ENCODE assay signal across 14 cellular contexts in genomic region chr10:106396192-106396591, GRCh38.
DNase-seq lines count a peak whose midpoint lies in the region; ATAC-seq and TF ChIP-seq lines count a peak whose summit lies in the region.
"Had no signal": no experiment of that assay in that cellular context is flagged by ENCODE, and none has a peak within 500 bp of the region (broad histone marks: within the 10 kb centered on the region; RNA-seq: fewer than 3 reads in every experiment).

No MANE protein-coding gene starts in this region.

- H3K27me3 ChIP-seq in right atrium auricular region (no peaks in the 10 kb centered on the region), A673 (replicated peaks; ENCODE audit: insufficient read depth, low read depth, low read length, poor library complexity) (no peaks in the 10 kb centered on the region)
- no peaks in the 10 kb centered on the region for H3K27me3 ChIP-seq in effector memory CD4-positive, alpha-beta T cell (replicated peaks; ENCODE audit: control insufficient read depth, insufficient read depth, low read length, poor library complexity, severe bottlenecking)
- H3K27me3 ChIP-seq: BLaER1 treated with 17β-estradiol and CSF1 and Interleukin-3, amounts not matched to agents 10 nM and 100 nM had no signal

- intact Hi-C loops in Right ventricle myocardium inferior (cut with DNase I) (loop anchor here (10.0 kb wide), 1 partner anchor 179 kb away; no protein-coding TSS in a partner anchor), A673 (cut with micrococcal nuclease; ENCODE audit: unreplicated experiment) (no loop called here)

- TF ChIP-seq CTCF in right atrium auricular region (IDR thresholded peaks at IDR 0.05) (no peak), A673 (conservative IDR thresholded peaks at IDR 0.05; ENCODE audit: low read depth, low read length) (no peak)

- peak; percentile 67 for ATAC-seq in Right ventricle myocardium inferior
- ATAC-seq in GM19025 (IDR thresholded peaks at IDR 0.05; ENCODE audit: low read depth, unreplicated experiment): peak; percentile 32
- peak; percentile 83 for ATAC-seq in left lobe of liver
- no peak for ATAC-seq in GM21619 (IDR thresholded peaks at IDR 0.05; ENCODE audit: unreplicated experiment)
- ATAC-seq: CD8-positive, alpha-beta T cell had no signal

- POLR2A ChIA-PET in A673 (lab: Charles Lee; ENCODE audit: low non-redundant PET): no interaction called here

- CTCF ChIA-PET in A673 (lab: Charles Lee): interaction anchor here (0.5 kb wide), 1 partner anchor 175 kb away, joined by 3 read pairs; no protein-coding TSS in a partner anchor

- H3K36me3 ChIP-seq in right atrium auricular region (no peaks in the 10 kb centered on the region), A673 (ENCODE audit: insufficient read depth, low read length, poor library complexity, severe bottlenecking) (no peaks in the 10 kb centered on the region)
- H3K36me3 ChIP-seq in effector memory CD4-positive, alpha-beta T cell (ENCODE audit: control insufficient read depth, insufficient read depth, low read length): no peaks in the 10 kb centered on the region
- H3K36me3 ChIP-seq: BLaER1 treated with 17β-estradiol and CSF1 and Interleukin-3, amounts not matched to agents 10 nM and 100 nM; HAP-1 had no signal

- no peak overlapping the region for H3K27ac ChIP-seq in right atrium auricular region
- peak overlapping the region; percentile 28 for H3K27ac ChIP-seq in A673 (ENCODE audit: low read depth, low read length, poor library complexity, severe bottlenecking)
- H3K27ac ChIP-seq in effector memory CD4-positive, alpha-beta T cell (ENCODE audit: insufficient read depth, low read length, poor library complexity, severe bottlenecking): no peak overlapping the region
- H3K27ac ChIP-seq: BLaER1 treated with 17β-estradiol and CSF1 and Interleukin-3, amounts not matched to agents 10 nM and 100 nM had no signal

- BruUV-seq in A673 (replicated peaks; lab: Mats Ljungman, UMichigan): no TSS peak

- DNase-seq in Right ventricle myocardium inferior (ENCODE audit: missing footprints) (no peak), right atrium auricular region (ENCODE audit: low spot score) (no peak), A673 (ENCODE audit: low spot score) (no peak), left lobe of liver (ENCODE audit: low spot score) (no peak)
- DNase-seq in effector memory CD4-positive, alpha-beta T cell: no peak
- DNase-seq: 8988T; Calu3; CD8-positive, alpha-beta T cell; DMS79 treated with DMSO at 0.1 percent for 48 hours; GF-D8 had no signal

- H3K4me3 ChIP-seq in right atrium auricular region: no peak overlapping the region
- H3K4me3 ChIP-seq in A673 (ENCODE audit: low read depth, low read length, poor library complexity, severe bottlenecking): no peak overlapping the region
- no peak overlapping the region for H3K4me3 ChIP-seq in effector memory CD4-positive, alpha-beta T cell (ENCODE audit: insufficient read depth, low read depth, low read length, poor library complexity, severe bottlenecking)
- H3K4me3 ChIP-seq: BLaER1 treated with 17β-estradiol and CSF1 and Interleukin-3, amounts not matched to agents 10 nM and 100 nM; HAP-1 had no signal

- H3K4me1 ChIP-seq in right atrium auricular region (no peaks in the 10 kb centered on the region), A673 (ENCODE audit: insufficient read depth, low read length, poor library complexity, severe bottlenecking) (peaks cover 39% of the 10 kb centered on the region)
- no peaks in the 10 kb centered on the region for H3K4me1 ChIP-seq in effector memory CD4-positive, alpha-beta T cell (ENCODE audit: control insufficient read depth, insufficient read depth, low read length, poor library complexity, severe bottlenecking)
- H3K4me1 ChIP-seq: HAP-1 had no signal

- no peaks in the 10 kb centered on the region for H3K9me3 ChIP-seq in right atrium auricular region
- no peaks in the 10 kb centered on the region for H3K9me3 ChIP-seq in A673 (ENCODE audit: low read depth, low read length, poor library complexity, severe bottlenecking)
- H3K9me3 ChIP-seq in effector memory CD4-positive, alpha-beta T cell (ENCODE audit: control insufficient read depth, low read length): no peaks in the 10 kb centered on the region
- H3K9me3 ChIP-seq: BLaER1 treated with 17β-estradiol and CSF1 and Interleukin-3, amounts not matched to agents 10 nM and 100 nM; HAP-1 had no signal
